In the genomic region with DNA sequence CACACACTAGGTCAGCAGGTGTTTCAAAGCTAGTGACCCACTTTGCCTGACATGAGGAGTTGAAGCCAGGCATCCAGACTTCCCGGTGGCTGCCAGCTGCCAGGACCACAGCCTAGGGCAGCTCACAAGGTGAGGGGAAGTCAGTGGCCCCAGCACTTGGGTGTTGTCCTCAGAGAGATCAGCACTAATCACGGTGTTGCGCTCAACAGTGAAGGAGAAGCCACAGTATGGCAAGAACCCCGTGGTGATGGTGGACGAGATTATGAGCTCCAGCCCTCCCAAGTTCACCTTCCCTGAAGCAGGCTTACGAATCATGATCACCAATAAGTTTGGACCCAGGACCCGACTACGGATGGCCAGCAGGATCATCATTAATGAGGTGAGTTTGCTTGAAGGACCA, we compare ENCODE assay signal across 22 cellular contexts. TPM values are rescaled to one million over a fixed set of nuclear protein-coding genes. Genes with fewer than 3 reads are reported as not detected.
DNase-seq lines count a peak whose midpoint lies in the region; ATAC-seq and TF ChIP-seq lines count a peak whose summit lies in the region.
"Had no signal": no experiment of that assay in that cellular context is flagged by ENCODE, and none has a peak within 500 bp of the region (broad histone marks: within the 10 kb centered on the region; RNA-seq: fewer than 3 reads in every experiment).

No MANE protein-coding gene starts in this region.

- DNase-seq in right atrium auricular region (ENCODE audit: low spot score) (peak; percentile 51), cardiac septum (ENCODE audit: low spot score) (no peak), islet precursor cell (peak; percentile 36), stomach (peak; percentile 13), occipital lobe (lab: John Stamatoyannopoulos, UW) (no peak)
- DNase-seq: 8988T; ACHN; AML-193; BE2C; CD4-positive, alpha-beta T cell; CD8-positive, alpha-beta memory T cell; DMS 273 treated with DMSO at 0.1 percent for 48 hours; DMS79; EL; GDM1; HFFc6 had no signal

- no peak overlapping the region for H3K4me3 ChIP-seq in right atrium auricular region
- H3K4me3 ChIP-seq in stomach = no peak overlapping the region
- H3K4me3 ChIP-seq: A549; BLaER1 treated with 17β-estradiol and CSF1 and Interleukin-3, amounts not matched to agents 10 nM and 100 nM; GM12878; GM23338; HAP-1 had no signal

- TF ChIP-seq CTCF in right atrium auricular region (IDR thresholded peaks at IDR 0.05) (no peak), stomach (IDR thresholded peaks at IDR 0.05) (no peak)

- TF ChIP-seq POLR2A in stomach (IDR thresholded peaks at IDR 0.05) = no peak

- peaks cover 0 to 13% of the 10 kb centered on the region in 2 donors for H3K4me1 ChIP-seq in right atrium auricular region
- peaks cover 0 to 6% (median 2%) of the 10 kb centered on the region in 4 donors for H3K4me1 ChIP-seq in stomach
- H3K4me1 ChIP-seq: A549, BE2C, HAP-1 had no signal

- no peak for ATAC-seq in HG03571 (IDR thresholded peaks at IDR 0.05; ENCODE audit: unreplicated experiment)
- ATAC-seq: A549, GM12878, GM23338 had no signal

- WGBS in stomach, 5 donors = 84 to 94% (median 89%) methylated on average over 5 to 8 of the region's 8 CpGs

- TF ChIP-seq EP300 in stomach (IDR thresholded peaks at IDR 0.05) = no peak

- intact Hi-C loops in cardiac septum (cut with DNase I) = loop anchor here (10.0 kb wide), 1 partner anchor 231 kb away; no protein-coding TSS in a partner anchor
- intact Hi-C loops in stomach (cut with DNase I; ENCODE audit: low total_unique reads) = no loop called here

- no peaks in the 10 kb centered on the region for H3K9me3 ChIP-seq in right atrium auricular region
- H3K9me3 ChIP-seq in stomach = no peaks in the 10 kb centered on the region
- H3K9me3 ChIP-seq: A549, BE2C, HAP-1 had no signal

- H3K27me3 ChIP-seq in right atrium auricular region = no peaks in the 10 kb centered on the region
- H3K27me3 ChIP-seq in stomach = no peaks in the 10 kb centered on the region
- H3K27me3 ChIP-seq: BE2C had no signal

- H3K27ac ChIP-seq in right atrium auricular region (no peak overlapping the region), stomach (no peak overlapping the region)
- H3K27ac ChIP-seq: A549; BLaER1 treated with 17β-estradiol and CSF1 and Interleukin-3, amounts not matched to agents 10 nM and 100 nM had no signal

- H3K36me3 ChIP-seq in right atrium auricular region (no peaks in the 10 kb centered on the region), stomach (no peaks in the 10 kb centered on the region)
- H3K36me3 ChIP-seq: BE2C; BLaER1 treated with 17β-estradiol and CSF1 and Interleukin-3, amounts not matched to agents 10 nM and 100 nM; HAP-1 had no signal

RNA-seq across cellular contexts. Expression of a gene that starts 59.9 kb away (rescaled TPM):
- total RNA-seq in right atrium auricular region (10 to 100 TPM in 1 of 2 donors, 1 to 10 TPM in 1; 6.6 to 11.8 TPM), cardiac septum (12.1 TPM), stomach (10 to 100 TPM in 3 of 5 donors, 1 to 10 TPM in 2; 6.2 to 47.8 (median 11.6) TPM), occipital lobe (1.4 TPM)
- polyA plus RNA-seq in stomach = 1 to 10 TPM; 5.0 to 6.2 (median 6.0) TPM

Comparison
In these comparisons a context has a peak if more than half of its experiments do, and no peak if none do; other contexts are left out.
1. DNase-seq: peak in right atrium auricular region (single experiment), islet precursor cell (single experiment) and stomach (single experiment); none in cardiac septum (single experiment) and occipital lobe (single experiment).